34 cellular contexts compared by ENCODE assay signal in the genomic region with DNA sequence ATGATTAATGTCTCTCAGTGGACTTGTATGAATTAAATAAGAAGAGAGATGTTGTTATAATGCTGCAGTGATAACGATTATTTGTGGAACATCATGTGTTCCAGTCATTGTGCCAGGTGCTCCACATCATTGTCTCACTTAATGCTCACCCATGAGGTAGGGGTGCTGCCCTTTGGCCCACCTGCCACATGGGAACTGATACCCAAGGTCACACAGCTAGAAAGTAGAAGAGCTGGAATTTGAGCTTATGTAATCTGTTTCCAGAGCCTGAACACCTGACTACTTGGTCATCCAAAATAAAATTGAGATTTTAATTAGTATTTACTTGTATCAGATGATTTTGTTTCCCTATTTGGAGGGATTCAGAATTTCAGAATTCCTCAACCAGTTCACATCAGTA.
"Had no signal": no experiment of that assay in that cellular context is flagged by ENCODE, and none has a peak within 500 bp of the region (broad histone marks: within the 10 kb centered on the region; RNA-seq: fewer than 3 reads in every experiment).

No MANE protein-coding gene starts in this region.

- H3K27me3 ChIP-seq: ascending aorta, cardiac muscle cell, sigmoid colon, stomach, suprapubic skin, tibial artery had no signal

- DNase-seq: activated B cell treated with CpG ODN at 0.5 μM for 24 hours; activated CD4-positive, alpha-beta T cell treated with anti-CD3 and anti-CD28 coated beads, Interleukin-2, amount 50 U/mL, for 1 hour; activated CD8-positive, alpha-beta memory T cell treated with anti-CD3 and anti-CD28 coated beads, Interleukin-2, amount 10 ng/mL, durations not matched to agents 7 days and 5 days; activated CD8-positive, alpha-beta T cell treated with anti-CD3 and anti-CD28 coated beads, Interleukin-2, amount 10 ng/mL, durations not matched to agents 7 days and 5 days; activated naive CD4-positive, alpha-beta T cell treated with Interleukin-2 at 50 U/mL for 16 hours; activated naive CD8-positive, alpha-beta T cell treated with anti-CD3 and anti-CD28 coated beads, Interleukin-2, amount 10 ng/mL, durations not matched to agents 7 days and 5 days; activated T-cell treated with anti-CD3 and anti-CD28 coated beads, Interleukin-2, amount 50 U/mL, for 48 hours; cortex of kidney; effector memory CD8-positive, alpha-beta T cell; hypothalamus; immature natural killer cell; kidney; left colon; mesendoderm; mucosa of descending colon; retina; sigmoid colon; stimulated activated CD4-positive, alpha-beta T cell treated with anti-CD3 and anti-CD28 coated beads, Interleukin-1b, Interleukin-23, amount 100 ng/mL, for 48 hours; stimulated activated CD4-positive, alpha-beta T cell treated with anti-CD3 and anti-CD28 coated beads, Interleukin-4, amount 100 ng/mL, for 4 hours; stimulated activated CD8-positive, alpha-beta memory T cell treated with anti-CD3 and anti-CD28 coated beads, Interleukin-4, amount 100 ng/mL, for 48 hours; stimulated activated naive B cell treated with anti-CD40 and anti-IgM and Interleukin-4, amounts not matched to agents 10 μg/mL and 1 μg/mL and 100 μg/mL, for 72 hours; stomach; T-cell; tibial artery had no signal

- H3K27me3 Mint-ChIP-seq: activated B cell treated with CpG ODN at 0.5 μM for 24 hours; activated CD8-positive, alpha-beta memory T cell treated with anti-CD3 and anti-CD28 coated beads, Interleukin-2, amount 10 ng/mL, durations not matched to agents 7 days and 5 days; activated naive CD8-positive, alpha-beta T cell treated with anti-CD3 and anti-CD28 coated beads, Interleukin-2, amount 10 ng/mL, durations not matched to agents 7 days and 5 days; brain; effector memory CD8-positive, alpha-beta T cell; natural killer cell treated with Interleukin-12 subunit alpha and Interleukin-12 subunit beta and Interleukin-15 and Interleukin-18, amount 100 ng/mL, for 72 hours; stimulated activated naive B cell treated with anti-CD40 and anti-IgM and Interleukin-4, amounts not matched to agents 10 μg/mL and 1 μg/mL and 100 μg/mL, for 72 hours; T-cell had no signal

- H3K4me1 ChIP-seq: prostate gland, sigmoid colon, suprapubic skin had no signal

- H3K9me3 ChIP-seq: ascending aorta, mucosa of descending colon, prostate gland, sigmoid colon, stomach, suprapubic skin, tibial artery had no signal

- H3K4me3 Mint-ChIP-seq: activated B cell treated with CpG ODN at 0.5 μM for 24 hours; activated CD8-positive, alpha-beta memory T cell treated with anti-CD3 and anti-CD28 coated beads, Interleukin-2, amount 10 ng/mL, durations not matched to agents 7 days and 5 days; activated CD8-positive, alpha-beta T cell treated with anti-CD3 and anti-CD28 coated beads, Interleukin-2, amount 10 ng/mL, durations not matched to agents 7 days and 5 days; activated naive CD8-positive, alpha-beta T cell treated with anti-CD3 and anti-CD28 coated beads, Interleukin-2, amount 10 ng/mL, durations not matched to agents 7 days and 5 days; brain; effector memory CD8-positive, alpha-beta T cell; immature natural killer cell; natural killer cell treated with Interleukin-12 subunit alpha and Interleukin-12 subunit beta and Interleukin-15 and Interleukin-18, amount 100 ng/mL, for 72 hours; stimulated activated naive B cell treated with anti-CD40 and anti-IgM and Interleukin-4, amounts not matched to agents 10 μg/mL and 1 μg/mL and 100 μg/mL, for 72 hours; T-cell; T-helper 2 cell treated with Interferon-gamma antibody and Interleukin-4, amounts not matched to agents 5 μg/mL and 100 μg/mL, for 36 hours had no signal

- H3K4me3 ChIP-seq: ascending aorta, cardiac muscle cell, lung, mucosa of descending colon, prostate gland, sigmoid colon, smooth muscle cell, stomach, suprapubic skin, tibial artery had no signal

- H3K4me1 Mint-ChIP-seq: activated CD8-positive, alpha-beta memory T cell treated with anti-CD3 and anti-CD28 coated beads, Interleukin-2, amount 10 ng/mL, durations not matched to agents 7 days and 5 days; activated naive CD8-positive, alpha-beta T cell treated with anti-CD3 and anti-CD28 coated beads, Interleukin-2, amount 10 ng/mL, durations not matched to agents 7 days and 5 days; brain; stimulated activated naive B cell treated with anti-CD40 and anti-IgM and Interleukin-4, amounts not matched to agents 10 μg/mL and 1 μg/mL and 100 μg/mL, for 72 hours had no signal

- H3K27ac ChIP-seq: ascending aorta, cardiac muscle cell, prostate gland, sigmoid colon, suprapubic skin, tibial artery had no signal

- ATAC-seq: activated CD8-positive, alpha-beta memory T cell treated with anti-CD3 and anti-CD28 coated beads, Interleukin-2, amount 10 ng/mL, durations not matched to agents 7 days and 5 days; activated CD8-positive, alpha-beta T cell treated with anti-CD3 and anti-CD28 coated beads, Interleukin-2, amount 10 ng/mL, durations not matched to agents 7 days and 5 days; effector memory CD8-positive, alpha-beta T cell; left colon; mucosa of descending colon; natural killer cell treated with Interleukin-12 subunit alpha and Interleukin-12 subunit beta and Interleukin-15 and Interleukin-18, amount 100 ng/mL, for 72 hours; stimulated activated naive B cell treated with anti-CD40 and anti-IgM and Interleukin-4, amounts not matched to agents 10 μg/mL and 1 μg/mL and 100 μg/mL, for 72 hours; T-cell had no signal

- H3K27ac Mint-ChIP-seq: activated B cell treated with CpG ODN at 0.5 μM for 24 hours; activated CD8-positive, alpha-beta memory T cell treated with anti-CD3 and anti-CD28 coated beads, Interleukin-2, amount 10 ng/mL, durations not matched to agents 7 days and 5 days; activated CD8-positive, alpha-beta T cell treated with anti-CD3 and anti-CD28 coated beads, Interleukin-2, amount 10 ng/mL, durations not matched to agents 7 days and 5 days; activated naive CD8-positive, alpha-beta T cell treated with anti-CD3 and anti-CD28 coated beads, Interleukin-2, amount 10 ng/mL, durations not matched to agents 7 days and 5 days; activated T-helper 2 cell treated with anti-CD3 and anti-CD28 coated beads, Interferon-gamma antibody, Interleukin-2, Interleukin-4, amounts not matched to agents 10 μg/mL and 5 μg/mL and 100 μg/mL, durations not matched to agents 14 hours and 24 hours and 36 hours; brain; immature natural killer cell; natural killer cell treated with Interleukin-12 subunit alpha and Interleukin-12 subunit beta and Interleukin-15 and Interleukin-18, amount 100 ng/mL, for 72 hours; stimulated activated naive B cell treated with anti-CD40 and anti-IgM and Interleukin-4, amounts not matched to agents 10 μg/mL and 1 μg/mL and 100 μg/mL, for 72 hours; T-cell; T-helper 2 cell treated with Interferon-gamma antibody and Interleukin-4, amounts not matched to agents 5 μg/mL and 100 μg/mL, for 36 hours had no signal
